In the genomic region with DNA sequence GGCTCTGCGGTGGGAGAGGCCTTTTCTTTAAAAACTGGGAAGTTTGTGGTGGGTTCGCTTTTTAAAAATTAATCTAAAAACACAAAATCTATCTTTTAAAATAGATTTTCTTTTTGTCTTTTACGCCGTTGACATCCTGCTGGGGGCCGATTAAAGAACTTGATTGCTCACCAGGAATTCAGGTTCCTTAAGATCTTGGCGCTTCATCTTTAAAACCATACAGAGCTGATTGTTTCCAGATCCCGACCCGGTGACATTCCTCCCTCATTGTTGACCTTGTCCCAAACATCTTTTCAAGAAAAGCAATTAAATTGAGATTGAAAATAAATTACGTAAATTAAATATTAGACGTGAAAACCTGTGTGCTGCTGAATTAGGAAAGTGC, we compare ENCODE assay signal across 8 cellular contexts. TPM values are rescaled to one million over a fixed set of nuclear protein-coding genes. Genes with fewer than 3 reads are reported as not detected.
A peak's percentile ranks its signal among the peaks of the same experiment; 100 is the strongest.
DNase-seq lines count a peak whose midpoint lies in the region; ATAC-seq and TF ChIP-seq lines count a peak whose summit lies in the region.

No MANE protein-coding gene starts in this region.

- peak overlapping the region; percentile 71 to 86 for H3K4me3 Mint-ChIP-seq in activated T-cell treated with anti-CD3 and anti-CD28 coated beads, Interleukin-2, amount 50 U/mL, for 72 hours

- H3K27ac ChIP-seq in right lobe of liver = peak overlapping the region; percentile 69 to 94 (median 89)
- H3K27ac ChIP-seq in thyroid gland = peak overlapping the region; percentile 81 to 94 (median 88)

- H3K4me1 ChIP-seq in right lobe of liver (peaks cover 0 to 12% (median 3%) of the 10 kb centered on the region in 4 donors), thyroid gland (peaks cover 22 to 31% of the 10 kb centered on the region in 2 donors)

- intact Hi-C loops in right lobe of liver (cut with DNase I) = no loop called here
- intact Hi-C loops in thyroid gland (cut with DNase I) = no loop called here

- peak overlapping the region; percentile 93 for H3K4me3 ChIP-seq in astrocyte of the spinal cord (ENCODE audit: low read depth, low read length)
- H3K4me3 ChIP-seq in right lobe of liver = peak overlapping the region; percentile 80 to 84 (median 83)
- H3K4me3 ChIP-seq in thyroid gland (replicated peaks in 1 of 3) = peak overlapping the region in 2 of 3 donors; percentile 52 to 92

- WGBS in right lobe of liver (ENCODE audit: insufficient coverage, low coverage, low lambda C conversion rate, missing lambda C conversion rate) = 2% methylated on average over 10 of the region's 10 CpGs
- WGBS in thyroid gland, 2 donors = 11 to 14% methylated on average over 10 of the region's 10 CpGs

- no peak overlapping the region for H3K27ac Mint-ChIP-seq in activated T-cell treated with anti-CD3 and anti-CD28 coated beads, Interleukin-2, amount 50 U/mL, for 72 hours

- peaks cover 0 to 2% of the 10 kb centered on the region in 2 donors for H3K9me3 Mint-ChIP-seq in activated T-cell treated with anti-CD3 and anti-CD28 coated beads, Interleukin-2, amount 50 U/mL, for 72 hours

- H3K27me3 Mint-ChIP-seq in activated T-cell treated with anti-CD3 and anti-CD28 coated beads, Interleukin-2, amount 50 U/mL, for 72 hours (ENCODE audit: low read depth) = peaks cover 76% of the 10 kb centered on the region

- H3K27me3 ChIP-seq in right lobe of liver = no peaks in the 10 kb centered on the region
- no peaks in the 10 kb centered on the region for H3K27me3 ChIP-seq in thyroid gland

- H3K36me3 ChIP-seq in right lobe of liver (no peaks in the 10 kb centered on the region), thyroid gland (no peaks in the 10 kb centered on the region)

- H3K9me3 ChIP-seq in right lobe of liver (no peaks in the 10 kb centered on the region), thyroid gland (no peaks in the 10 kb centered on the region)

- TF ChIP-seq POLR2A in right lobe of liver (IDR thresholded peaks at IDR 0.05) (no peak), thyroid gland (IDR thresholded peaks at IDR 0.05) (no peak)

- no peak for DNase-seq in activated T-cell treated with anti-CD3 and anti-CD28 coated beads, Interleukin-2, amount 50 U/mL, for 72 hours
- DNase-seq in activated T-cell treated with anti-CD3 and anti-CD28 coated beads for 4 hours (no peak), astrocyte of the spinal cord (ENCODE audit: low read depth, low spot score) (no peak), right lobe of liver (no peak), thyroid gland (no peak), GM13976 (ENCODE audit: low spot score) (no peak), globus pallidus (ENCODE audit: low spot score) (no peak)

- in situ Hi-C loops in astrocyte of the spinal cord (cut with HindIII; ENCODE audit: low sequenced_read_pairs) (no loop called here), GM13976 (cut with MboI; ENCODE audit: low sequenced_read_pairs, unreplicated experiment) (loop anchor here (25.0 kb wide), 1 partner anchor 336 kb away; no protein-coding TSS in a partner anchor)

- H3K4me1 Mint-ChIP-seq in activated T-cell treated with anti-CD3 and anti-CD28 coated beads, Interleukin-2, amount 50 U/mL, for 72 hours (ENCODE audit: low read depth) = peaks cover 35% of the 10 kb centered on the region

- no peak for ATAC-seq in activated T-cell treated with anti-CD3 and anti-CD28 coated beads, Interleukin-2, amount 50 U/mL, for 72 hours (replicated peaks in 1 of 2)
- ATAC-seq in right lobe of liver = no peak
- ATAC-seq in HG02981 (IDR thresholded peaks at IDR 0.05; ENCODE audit: unreplicated experiment) = no peak

- TF ChIP-seq CTCF in astrocyte of the spinal cord (IDR thresholded peaks at IDR 0.05; ENCODE audit: low read depth, low read length) = no peak
- no peak for TF ChIP-seq CTCF in right lobe of liver (IDR thresholded peaks at IDR 0.05)
- TF ChIP-seq CTCF in thyroid gland (IDR thresholded peaks at IDR 0.05) = no peak
- no peak for TF ChIP-seq CTCF in GM13976 (IDR thresholded peaks at IDR 0.05; ENCODE audit: borderline replicate concordance, control extremely low read depth, extremely low read depth, insufficient read depth, missing control alignments)

- H3K36me3 Mint-ChIP-seq in activated T-cell treated with anti-CD3 and anti-CD28 coated beads, Interleukin-2, amount 50 U/mL, for 72 hours (ENCODE audit: insufficient read depth in 2 of 2) = no peaks in the 10 kb centered on the region

RNA-seq across cellular contexts. Expression of a gene that starts 0.5 kb away (rescaled TPM):
- under 1 TPM; 0.26 to 0.32 TPM for total RNA-seq in activated T-cell treated with anti-CD3 and anti-CD28 coated beads, Interleukin-2, amount 50 U/mL, for 72 hours
- total RNA-seq in right lobe of liver (1 to 10 TPM; 2.6 to 6.9 (median 3.4) TPM), thyroid gland (10 to 100 TPM; 10.8 to 17.9 (median 11.9) TPM)
